ENCODE assay signal across 16 cellular contexts in the genomic region with DNA sequence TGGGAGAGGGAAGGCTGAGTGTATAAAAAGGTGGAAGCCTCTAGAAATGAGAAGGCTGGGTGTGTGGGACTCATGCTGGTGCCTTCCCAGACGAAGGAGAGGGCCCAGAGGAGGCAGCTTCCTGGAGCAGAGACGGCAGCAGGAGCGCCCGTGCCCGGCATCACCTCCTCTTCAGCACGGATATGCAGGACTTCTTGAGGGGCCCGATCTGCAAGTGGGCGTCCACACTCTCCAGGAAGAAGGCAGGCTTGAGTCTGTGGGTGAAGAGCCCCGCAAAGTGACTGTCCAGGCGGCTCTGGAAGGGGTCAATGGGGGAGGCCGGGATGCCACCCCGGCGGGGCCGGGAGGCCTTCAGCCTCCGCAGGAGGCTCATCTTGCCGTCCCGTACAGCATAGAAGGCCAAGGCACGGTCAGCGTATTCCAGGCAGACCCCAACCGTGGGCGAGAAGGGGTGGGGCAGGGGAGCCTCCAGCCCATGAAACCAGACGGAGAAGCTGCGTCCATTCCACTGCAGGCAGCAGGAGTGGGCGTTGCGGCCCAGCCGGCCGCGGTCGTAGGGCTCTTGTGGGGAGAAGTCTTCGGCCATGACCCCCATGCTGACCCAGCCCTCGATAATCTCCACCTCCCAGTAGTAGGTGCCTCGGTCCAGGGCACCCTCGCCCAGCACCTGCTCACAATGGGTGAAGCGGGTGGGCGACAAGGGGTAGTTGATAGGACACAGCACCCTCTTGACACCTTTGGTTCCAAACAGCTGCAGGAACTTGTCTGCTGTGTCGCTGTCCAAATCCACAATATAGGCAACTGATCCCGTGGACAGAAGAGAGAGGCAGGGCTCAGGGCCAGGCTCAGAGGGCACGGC. TPM values are rescaled to one million over a fixed set of nuclear protein-coding genes. Genes with fewer than 3 reads are reported as not detected.
A peak's percentile ranks its signal among the peaks of the same experiment; 100 is the strongest.
DNase-seq lines count a peak whose midpoint lies in the region; ATAC-seq, FAIRE-seq and TF ChIP-seq lines count a peak whose summit lies in the region.
"Had no signal": no experiment of that assay in that cellular context is flagged by ENCODE, and none has a peak within 500 bp of the region (broad histone marks: within the 10 kb centered on the region; RNA-seq: fewer than 3 reads in every experiment).

No MANE protein-coding gene starts in this region.

- intact Hi-C loops in heart right ventricle (cut with DNase I), result loop anchor here in 3 of 10 donors (5.0 to 10.0 kb wide), 3 partner anchors 92 to 100 kb away; partner anchors contain the start of gene UNK (in 1 of the 3)
- intact Hi-C loops in left cardiac atrium (cut with DNase I), result no loop called here
- intact Hi-C loops in body of pancreas (cut with DNase I), result no loop called here
- intact Hi-C loops in naive thymus-derived CD4-positive, alpha-beta T cell (cut with micrococcal nuclease), result no loop called here
- intact Hi-C loops in vagina (cut with DNase I), result loop anchor here (10.0 kb wide), 1 partner anchor 110 kb away; the partner anchor contains the start of gene GALK1

- H3K4me1 ChIP-seq in heart right ventricle (peaks cover 33 to 83% (median 63%) of the 10 kb centered on the region in 9 donors), body of pancreas (peaks cover 51% of the 10 kb centered on the region), vagina (peaks cover 66% of the 10 kb centered on the region)
- H3K4me1 ChIP-seq in naive thymus-derived CD4-positive, alpha-beta T cell (ENCODE audit: control insufficient read depth in 2 of 2, insufficient read depth in 2 of 2, low read length in 2 of 2), result peaks cover 30 to 36% of the 10 kb centered on the region in 2 donors

- peaks cover 25 to 56% (median 46%) of the 10 kb centered on the region in 7 donors for H3K4me1 Mint-ChIP-seq in naive thymus-derived CD4-positive, alpha-beta T cell

- H3K27me3 Mint-ChIP-seq in naive thymus-derived CD4-positive, alpha-beta T cell, result peaks cover 0 to 11% (median 0%) of the 10 kb centered on the region in 5 donors
- H3K27me3 Mint-ChIP-seq: B cell had no signal

- H3K9me3 ChIP-seq in heart right ventricle, result no peaks in the 10 kb centered on the region
- no peaks in the 10 kb centered on the region for H3K9me3 ChIP-seq in body of pancreas
- no peaks in the 10 kb centered on the region for H3K9me3 ChIP-seq in naive thymus-derived CD4-positive, alpha-beta T cell (ENCODE audit: control insufficient read depth in 2 of 3, low read length in 3 of 3)
- H3K9me3 ChIP-seq in vagina, result no peaks in the 10 kb centered on the region

- peak overlapping the region; percentile 57 to 100 (median 96) for H3K27ac ChIP-seq in heart right ventricle
- peak overlapping the region in 3 of 4 donors; percentile 93 for H3K27ac ChIP-seq in body of pancreas
- H3K27ac ChIP-seq in naive thymus-derived CD4-positive, alpha-beta T cell (ENCODE audit: low read depth, low read length), result peak overlapping the region; percentile 70
- H3K27ac ChIP-seq in vagina, result peak overlapping the region; percentile 99

- POLR2A ChIA-PET in naive thymus-derived CD4-positive, alpha-beta T cell (lab: Charles Lee), result interaction anchor here (0.6 to 20.0 kb wide), 13 partner anchors 8 to 802 kb away, joined by 3 to 354 read pairs (median 5); partner anchors contain the start of genes TRIM65, UNK and WBP2

- FAIRE-seq in RCC 7860 (lab: Jason Lieb, UNC), result no peak
- FAIRE-seq: frontal cortex, GM18507, kidney had no signal

- ATAC-seq in heart right ventricle, result no peak
- no peak for ATAC-seq in left cardiac atrium
- no peak for ATAC-seq in body of pancreas
- no peak for ATAC-seq in naive thymus-derived CD4-positive, alpha-beta T cell
- no peak for ATAC-seq in GM18868 (IDR thresholded peaks at IDR 0.05; ENCODE audit: unreplicated experiment)

- DNase-seq in heart right ventricle (no peak), left cardiac atrium (no peak), body of pancreas (no peak), vagina (ENCODE audit: extremely low spot score in 2 of 2) (no peak), HuH-7.5 (ENCODE audit: low spot score) (no peak), RCC 7860 (ENCODE audit: low spot score) (no peak)
- no peak for DNase-seq in naive thymus-derived CD4-positive, alpha-beta T cell
- DNase-seq: activated naive CD4-positive, alpha-beta T cell treated with anti-CD3 and anti-CD28 coated beads for 36 hours; EL; kidney; NCI-H2107; T-helper 9 cell had no signal

- peak overlapping the region in 1 of 10 donors; percentile 25 for H3K4me3 Mint-ChIP-seq in naive thymus-derived CD4-positive, alpha-beta T cell
- H3K4me3 Mint-ChIP-seq: activated naive CD4-positive, alpha-beta T cell treated with anti-CD3 and anti-CD28 coated beads for 36 hours; B cell had no signal

- TF ChIP-seq CTCF in heart right ventricle (IDR thresholded peaks at IDR 0.05), result no peak
- no peak for TF ChIP-seq CTCF in body of pancreas (IDR thresholded peaks at IDR 0.05)
- no peak for TF ChIP-seq CTCF in vagina (IDR thresholded peaks at IDR 0.05)

- WGBS in heart right ventricle, 2 donors, result 92 to 94% methylated on average over 38 of the region's 38 CpGs
- WGBS in body of pancreas, 2 donors, result 91 to 99% methylated on average over 8 to 38 of the region's 38 CpGs

- no peaks in the 10 kb centered on the region for H3K9me3 Mint-ChIP-seq in naive thymus-derived CD4-positive, alpha-beta T cell
- H3K9me3 Mint-ChIP-seq: activated naive CD4-positive, alpha-beta T cell treated with anti-CD3 and anti-CD28 coated beads for 36 hours had no signal

- CTCF ChIA-PET in naive thymus-derived CD4-positive, alpha-beta T cell (lab: Charles Lee), result interaction anchor here (1.1 to 3.0 kb wide), 3 partner anchors 14 to 30 kb away, joined by 3 to 25 read pairs (median 6); partner anchors contain the start of gene MRPL38

- H3K27me3 ChIP-seq in heart right ventricle (peaks cover 0 to 18% (median 0%) of the 10 kb centered on the region in 7 donors), body of pancreas (no peaks in the 10 kb centered on the region), vagina (no peaks in the 10 kb centered on the region)
- no peaks in the 10 kb centered on the region for H3K27me3 ChIP-seq in naive thymus-derived CD4-positive, alpha-beta T cell (ENCODE audit: control insufficient read depth in 2 of 2, insufficient read depth in 2 of 2, low read length in 2 of 2)

- TF ChIP-seq POLR2A in body of pancreas (IDR thresholded peaks at IDR 0.05) (no peak), vagina (IDR thresholded peaks at IDR 0.05) (no peak)

- no peak overlapping the region for H3K4me3 ChIP-seq in heart right ventricle
- H3K4me3 ChIP-seq in body of pancreas, result no peak overlapping the region
- H3K4me3 ChIP-seq in naive thymus-derived CD4-positive, alpha-beta T cell (ENCODE audit: low read length), result no peak overlapping the region
- H3K4me3 ChIP-seq in vagina, result no peak overlapping the region

- H3K36me3 Mint-ChIP-seq in naive thymus-derived CD4-positive, alpha-beta T cell, result peaks cover 0 to 2% (median 0%) of the 10 kb centered on the region in 5 donors

- peak overlapping the region in 8 of 9 donors; percentile 67 to 98 (median 90) for H3K27ac Mint-ChIP-seq in naive thymus-derived CD4-positive, alpha-beta T cell
- H3K27ac Mint-ChIP-seq: activated naive CD4-positive, alpha-beta T cell treated with anti-CD3 and anti-CD28 coated beads for 36 hours had no signal

- peaks cover 0 to 30% (median 10%) of the 10 kb centered on the region in 9 donors for H3K36me3 ChIP-seq in heart right ventricle
- H3K36me3 ChIP-seq in body of pancreas (replicated peaks in 1 of 2; ENCODE audit: insufficient read depth in 1 of 2, low read depth in 2 of 2), result no peaks in the 10 kb centered on the region
- H3K36me3 ChIP-seq in naive thymus-derived CD4-positive, alpha-beta T cell (ENCODE audit: control insufficient read depth in 2 of 3, insufficient read depth in 3 of 3, low read length in 3 of 3), result no peaks in the 10 kb centered on the region
- peaks cover 0 to 22% of the 10 kb centered on the region in 2 donors for H3K36me3 ChIP-seq in vagina

RNA-seq across cellular contexts. Expression of gene TRIM47, which starts 3.8 kb away (rescaled TPM):
- total RNA-seq in heart right ventricle, result 10 to 100 TPM in 9 of 10 donors, 1 to 10 TPM in 1; 9.3 to 53.1 (median 21.5) TPM
- 10 to 100 TPM; 22.4 to 48.7 TPM for polyA plus RNA-seq in heart right ventricle
- 10 to 100 TPM; 22.9 to 25.3 TPM for total RNA-seq in left cardiac atrium
- total RNA-seq in body of pancreas, result 10 to 100 TPM; 39.6 to 41.8 TPM
- 10 to 100 TPM in 1 of 5 experiments, 1 to 10 TPM in 4; 2.5 to 25.6 (median 8.7) TPM for total RNA-seq in naive thymus-derived CD4-positive, alpha-beta T cell
- polyA plus RNA-seq in naive thymus-derived CD4-positive, alpha-beta T cell, result 1 to 10 TPM; 6.3 to 7.7 TPM
- total RNA-seq in vagina, result 63.3 TPM

RNA-seq across cellular contexts. Expression of gene WBP2, which starts 19.4 kb away (rescaled TPM):
- 100 to 1,000 TPM; 130 to 210 (median 173) TPM for total RNA-seq in heart right ventricle
- 100 to 1,000 TPM; 155 to 205 TPM for polyA plus RNA-seq in heart right ventricle
- 100 to 1,000 TPM; 106 to 122 TPM for total RNA-seq in left cardiac atrium
- total RNA-seq in body of pancreas, result 10 to 100 TPM; 44.2 to 49.5 TPM
- total RNA-seq in naive thymus-derived CD4-positive, alpha-beta T cell, result 100 to 1,000 TPM in 3 of 5 experiments, 10 to 100 TPM in 2; 87.7 to 159 (median 112) TPM
- 10 to 100 TPM; 84.8 to 99.4 TPM for polyA plus RNA-seq in naive thymus-derived CD4-positive, alpha-beta T cell
- total RNA-seq in vagina, result 54.3 TPM

RNA-seq across cellular contexts. Expression of gene TRIM65, which starts 22.2 kb away (rescaled TPM):
- total RNA-seq in heart right ventricle (10 to 100 TPM in 1 of 10 donors, 1 to 10 TPM in 9; 5.1 to 12.7 (median 8.9) TPM), left cardiac atrium (1 to 10 TPM; 8.4 to 9.9 TPM), body of pancreas (10 to 100 TPM; 12.5 to 21.0 TPM), vagina (59.9 TPM)
- 10 to 100 TPM in 1 of 2 donors, 1 to 10 TPM in 1; 5.6 to 16.7 TPM for polyA plus RNA-seq in heart right ventricle
- total RNA-seq in naive thymus-derived CD4-positive, alpha-beta T cell, result 10 to 100 TPM; 20.9 to 37.7 (median 29.6) TPM
- 10 to 100 TPM; 14.9 to 29.6 TPM for polyA plus RNA-seq in naive thymus-derived CD4-positive, alpha-beta T cell

RNA-seq across cellular contexts. Expression of gene MRPL38, which starts 30.1 kb away (rescaled TPM):
- total RNA-seq in heart right ventricle (100 to 1,000 TPM in 4 of 10 donors, 10 to 100 TPM in 6; 89.6 to 144 (median 96.5) TPM), left cardiac atrium (10 to 100 TPM; 73.7 to 83.4 TPM), body of pancreas (10 to 100 TPM; 47.7 to 77.8 TPM), vagina (67.8 TPM)
- polyA plus RNA-seq in heart right ventricle, result 100 to 1,000 TPM in 1 of 2 donors, 10 to 100 TPM in 1; 86.0 to 160 TPM
- 100 to 1,000 TPM in 4 of 5 experiments, 10 to 100 TPM in 1; 81.0 to 154 (median 128) TPM for total RNA-seq in naive thymus-derived CD4-positive, alpha-beta T cell
- 10 to 100 TPM; 64.6 to 72.2 TPM for polyA plus RNA-seq in naive thymus-derived CD4-positive, alpha-beta T cell

RNA-seq across cellular contexts. Expression of gene UNC13D, which starts 30.3 kb away (rescaled TPM):
- total RNA-seq in heart right ventricle, result 10 to 100 TPM in 3 of 10 donors, 1 to 10 TPM in 7; 5.5 to 20.7 (median 8.5) TPM
- polyA plus RNA-seq in heart right ventricle, result 10 to 100 TPM in 1 of 2 donors, 1 to 10 TPM in 1; 3.0 to 12.6 TPM
- total RNA-seq in left cardiac atrium, result 10 to 100 TPM; 22.1 to 34.0 TPM
- total RNA-seq in body of pancreas, result 10 to 100 TPM in 1 of 2 donors, 1 to 10 TPM in 1; 8.6 to 21.8 TPM
- total RNA-seq in naive thymus-derived CD4-positive, alpha-beta T cell, result 100 to 1,000 TPM; 145 to 201 (median 152) TPM
- 10 to 100 TPM; 44.5 to 83.3 TPM for polyA plus RNA-seq in naive thymus-derived CD4-positive, alpha-beta T cell
- 32.7 TPM for total RNA-seq in vagina
